Comparison of ENCODE assay signal across 8 cellular contexts in genomic region chr3:40584625-40585189, GRCh38. TPM values are rescaled to one million over a fixed set of nuclear protein-coding genes. Genes with fewer than 3 reads are reported as not detected.
A peak's percentile ranks its signal among the peaks of the same experiment; 100 is the strongest.
DNase-seq lines count a peak whose midpoint lies in the region; ATAC-seq and TF ChIP-seq lines count a peak whose summit lies in the region.

No MANE protein-coding gene starts in this region.

- POLR2A ChIA-PET in naive thymus-derived CD4-positive, alpha-beta T cell (lab: Charles Lee), result no interaction called here

- CTCF ChIA-PET in naive thymus-derived CD4-positive, alpha-beta T cell (lab: Charles Lee), result interaction anchor here (0.5 to 6.9 kb wide), 10 partner anchors 24 to 1515 kb away, joined by 3 to 59 read pairs (median 3); no protein-coding TSS in a partner anchor

- no peaks in the 10 kb centered on the region for H3K4me1 ChIP-seq in Peyer's patch
- no peaks in the 10 kb centered on the region for H3K4me1 ChIP-seq in naive thymus-derived CD4-positive, alpha-beta T cell (ENCODE audit: control insufficient read depth in 2 of 2, insufficient read depth in 2 of 2, low read length in 2 of 2)

- no peaks in the 10 kb centered on the region for H3K36me3 ChIP-seq in Peyer's patch
- H3K36me3 ChIP-seq in naive thymus-derived CD4-positive, alpha-beta T cell (ENCODE audit: control insufficient read depth in 2 of 3, insufficient read depth in 3 of 3, low read length in 3 of 3), result no peaks in the 10 kb centered on the region

- TF ChIP-seq CTCF in Peyer's patch (IDR thresholded peaks at IDR 0.05), result peak; percentile 76 to 91 (median 87)

- no peaks in the 10 kb centered on the region for H3K36me3 Mint-ChIP-seq in activated T-cell treated with anti-CD3 and anti-CD28 coated beads, Interleukin-2, amount 50 U/mL, for 72 hours (ENCODE audit: insufficient read depth in 2 of 2)
- no peaks in the 10 kb centered on the region for H3K36me3 Mint-ChIP-seq in naive thymus-derived CD4-positive, alpha-beta T cell

- TF ChIP-seq POLR2A in Peyer's patch (IDR thresholded peaks at IDR 0.05), result no peak

- intact Hi-C loops in naive thymus-derived CD4-positive, alpha-beta T cell (cut with micrococcal nuclease), result loop anchor here (1.0 to 10.0 kb wide), 7 partner anchors 240 to 1973 kb away; no protein-coding TSS in a partner anchor

- H3K27me3 ChIP-seq in Peyer's patch, result no peaks in the 10 kb centered on the region
- no peaks in the 10 kb centered on the region for H3K27me3 ChIP-seq in naive thymus-derived CD4-positive, alpha-beta T cell (ENCODE audit: control insufficient read depth in 2 of 2, insufficient read depth in 2 of 2, low read length in 2 of 2)

- peak; percentile 51 for ATAC-seq in HG03521 (IDR thresholded peaks at IDR 0.05; ENCODE audit: unreplicated experiment)
- peak; percentile 74 to 75 for ATAC-seq in activated T-cell treated with anti-CD3 and anti-CD28 coated beads, Interleukin-2, amount 50 U/mL, for 72 hours (replicated peaks in 1 of 2)
- ATAC-seq in naive thymus-derived CD4-positive, alpha-beta T cell, result peak; percentile 84

- peaks cover 22% of the 10 kb centered on the region for H3K27me3 Mint-ChIP-seq in activated T-cell treated with anti-CD3 and anti-CD28 coated beads, Interleukin-2, amount 50 U/mL, for 72 hours (ENCODE audit: low read depth)
- H3K27me3 Mint-ChIP-seq in naive thymus-derived CD4-positive, alpha-beta T cell, result peaks cover 3 to 10% (median 4%) of the 10 kb centered on the region in 5 donors

- no peaks in the 10 kb centered on the region for H3K9me3 Mint-ChIP-seq in activated T-cell treated with anti-CD3 and anti-CD28 coated beads, Interleukin-2, amount 50 U/mL, for 72 hours
- H3K9me3 Mint-ChIP-seq in naive thymus-derived CD4-positive, alpha-beta T cell, result no peaks in the 10 kb centered on the region

- H3K4me1 Mint-ChIP-seq in activated T-cell treated with anti-CD3 and anti-CD28 coated beads, Interleukin-2, amount 50 U/mL, for 72 hours (ENCODE audit: low read depth), result no peaks in the 10 kb centered on the region
- H3K4me1 Mint-ChIP-seq in naive thymus-derived CD4-positive, alpha-beta T cell, result no peaks in the 10 kb centered on the region

- no peak overlapping the region for H3K27ac ChIP-seq in Peyer's patch
- H3K27ac ChIP-seq in naive thymus-derived CD4-positive, alpha-beta T cell (ENCODE audit: low read depth, low read length), result no peak overlapping the region

- no peaks in the 10 kb centered on the region for H3K9me3 ChIP-seq in Peyer's patch
- H3K9me3 ChIP-seq in naive thymus-derived CD4-positive, alpha-beta T cell (ENCODE audit: control insufficient read depth in 2 of 3, low read length in 3 of 3), result no peaks in the 10 kb centered on the region

- peak; percentile 67 for DNase-seq in NCI-H82 (lab: John Stamatoyannopoulos, UW)
- no peak for DNase-seq in NCI-H82 treated with DMSO at 0.1 percent for 48 hours (lab: John Stamatoyannopoulos, UW; ENCODE audit: unreplicated experiment)
- peak; percentile 75 to 92 (median 88) for DNase-seq in Peyer's patch
- DNase-seq in activated T-cell treated with anti-CD3 and anti-CD28 coated beads, Interleukin-2, amount 50 U/mL, for 72 hours, result peak; percentile 73 to 83
- DNase-seq in fibroblast of gingiva (ENCODE audit: low read depth), result peak; percentile 78
- DNase-seq in naive thymus-derived CD4-positive, alpha-beta T cell, result peak; percentile 19 to 80 (median 60)
- DNase-seq in stimulated activated CD8-positive, alpha-beta memory T cell treated with anti-CD3 and anti-CD28 coated beads, Interleukin-7, amount 100 ng/mL, for 4 hours (ENCODE audit: low read depth in 2 of 2), result peak; percentile 13 to 50

- H3K27ac Mint-ChIP-seq in activated T-cell treated with anti-CD3 and anti-CD28 coated beads, Interleukin-2, amount 50 U/mL, for 72 hours, result peak overlapping the region; percentile 31
- peak overlapping the region in 1 of 9 donors; percentile 70 for H3K27ac Mint-ChIP-seq in naive thymus-derived CD4-positive, alpha-beta T cell

- H3K4me3 Mint-ChIP-seq in activated T-cell treated with anti-CD3 and anti-CD28 coated beads, Interleukin-2, amount 50 U/mL, for 72 hours, result no peak overlapping the region
- H3K4me3 Mint-ChIP-seq in naive thymus-derived CD4-positive, alpha-beta T cell, result no peak overlapping the region

- H3K4me3 ChIP-seq in Peyer's patch, result no peak overlapping the region
- no peak overlapping the region for H3K4me3 ChIP-seq in naive thymus-derived CD4-positive, alpha-beta T cell (ENCODE audit: low read length)

RNA-seq across cellular contexts. Expression of gene ZNF621, which starts 59.9 kb away (rescaled TPM):
- total RNA-seq in Peyer's patch, result 10 to 100 TPM; 13.3 to 50.3 (median 30.3) TPM
- 10 to 100 TPM; 35.2 to 35.5 TPM for total RNA-seq in activated T-cell treated with anti-CD3 and anti-CD28 coated beads, Interleukin-2, amount 50 U/mL, for 72 hours
- 10 to 100 TPM; 14.6 to 26.9 (median 21.9) TPM for total RNA-seq in naive thymus-derived CD4-positive, alpha-beta T cell
- polyA plus RNA-seq in naive thymus-derived CD4-positive, alpha-beta T cell, result 1 to 10 TPM; 2.8 to 4.6 TPM
